Comparison of ENCODE assay signal across 16 cellular contexts in genomic region chr7:34060548-34060947, GRCh38.
DNase-seq lines count a peak whose midpoint lies in the region; ATAC-seq and TF ChIP-seq lines count a peak whose summit lies in the region.
"Had no signal": no experiment of that assay in that cellular context is flagged by ENCODE, and none has a peak within 500 bp of the region (broad histone marks: within the 10 kb centered on the region; RNA-seq: fewer than 3 reads in every experiment).

No MANE protein-coding gene starts in this region.

- BruUV-seq in MCF 10A (replicated peaks; lab: Mats Ljungman, UMichigan) = no TSS peak

- no peaks in the 10 kb centered on the region for H3K36me3 ChIP-seq in breast epithelium
- no peaks in the 10 kb centered on the region for H3K36me3 ChIP-seq in heart left ventricle
- peaks cover 0 to 5% (median 4%) of the 10 kb centered on the region in 5 donors for H3K36me3 ChIP-seq in subcutaneous abdominal adipose tissue (ENCODE audit: control insufficient read depth in 5 of 5, insufficient read depth in 5 of 5, low read length in 5 of 5)
- H3K36me3 ChIP-seq in prostate gland = no peaks in the 10 kb centered on the region
- H3K36me3 ChIP-seq: suprapubic skin had no signal

- H3K27ac Mint-ChIP-seq in MCF 10A (ENCODE audit: low read depth, unreplicated experiment) = peak overlapping the region; percentile 64
- H3K27ac Mint-ChIP-seq: activated CD4-positive, alpha-beta T cell treated with anti-CD3 and anti-CD28 coated beads, Interleukin-2, amount 10 ng/mL, durations not matched to agents 24 days and 14 days had no signal

- TF ChIP-seq CTCF in MCF 10A (IDR thresholded peaks at IDR 0.05; ENCODE audit: unreplicated experiment) = no peak
- no peak for TF ChIP-seq CTCF in breast epithelium (IDR thresholded peaks at IDR 0.05)
- no peak for TF ChIP-seq CTCF in heart left ventricle (IDR thresholded peaks at IDR 0.05)
- TF ChIP-seq CTCF in prostate gland (IDR thresholded peaks at IDR 0.05) = no peak

- H3K36me3 Mint-ChIP-seq in MCF 10A (ENCODE audit: insufficient read depth, unreplicated experiment) = peaks cover 5% of the 10 kb centered on the region

- peak in 3 of 4 donors; percentile 70 to 85 (median 78) for ATAC-seq in heart left ventricle
- ATAC-seq: activated T-cell treated with anti-CD3 and anti-CD28 coated beads, Interleukin-2, amount 50 U/mL, for 4 hours; GM12878 had no signal

- CTCF ChIA-PET in MCF 10A (lab: Yijun Ruan, JAX) = interaction anchor here (0.6 to 1.1 kb wide), 3 partner anchors 8 to 725 kb away, joined by 3 to 4 read pairs (median 3); no protein-coding TSS in a partner anchor

- POLR2A ChIA-PET in MCF 10A (lab: Yijun Ruan, JAX) = no interaction called here

- H3K4me1 Mint-ChIP-seq in MCF 10A (ENCODE audit: insufficient read depth, unreplicated experiment) = peaks cover 33% of the 10 kb centered on the region
- H3K4me1 Mint-ChIP-seq: activated CD4-positive, alpha-beta T cell treated with anti-CD3 and anti-CD28 coated beads, Interleukin-2, amount 10 ng/mL, durations not matched to agents 24 days and 14 days had no signal

- H3K4me1 ChIP-seq in breast epithelium (peaks cover 0 to 5% of the 10 kb centered on the region in 2 donors), heart left ventricle (peaks cover 0 to 14% (median 0%) of the 10 kb centered on the region in 12 donors), subcutaneous abdominal adipose tissue (ENCODE audit: control insufficient read depth in 5 of 5, insufficient read depth in 5 of 5, low read length in 5 of 5) (peaks cover 0 to 7% (median 5%) of the 10 kb centered on the region in 5 donors), prostate gland (replicated peaks) (peaks cover 3% of the 10 kb centered on the region)

- no peaks in the 10 kb centered on the region for H3K27me3 ChIP-seq in breast epithelium
- H3K27me3 ChIP-seq in heart left ventricle = no peaks in the 10 kb centered on the region
- no peaks in the 10 kb centered on the region for H3K27me3 ChIP-seq in subcutaneous abdominal adipose tissue (ENCODE audit: control insufficient read depth in 5 of 5, insufficient read depth in 4 of 5, low read length in 5 of 5)
- no peaks in the 10 kb centered on the region for H3K27me3 ChIP-seq in prostate gland (replicated peaks; ENCODE audit: insufficient read depth)
- H3K27me3 ChIP-seq: suprapubic skin had no signal

- TF ChIP-seq POLR2A in breast epithelium (IDR thresholded peaks at IDR 0.05) (no peak), heart left ventricle (IDR thresholded peaks at IDR 0.05) (no peak), prostate gland (IDR thresholded peaks at IDR 0.05) (no peak)

- H3K4me3 Mint-ChIP-seq in MCF 10A (ENCODE audit: unreplicated experiment) = no peak overlapping the region
- H3K4me3 Mint-ChIP-seq: activated CD4-positive, alpha-beta T cell treated with anti-CD3 and anti-CD28 coated beads, Interleukin-2, amount 10 ng/mL, durations not matched to agents 24 days and 14 days; activated T-cell treated with anti-CD3 and anti-CD28 coated beads, Interleukin-2, amount 50 U/mL, for 4 hours; nephron progenitor cell had no signal

- H3K27ac ChIP-seq in breast epithelium (no peak overlapping the region), heart left ventricle (no peak overlapping the region), subcutaneous abdominal adipose tissue (ENCODE audit: low read depth, low read length) (peak overlapping the region; percentile 14), prostate gland (no peak overlapping the region)
- H3K27ac ChIP-seq: suprapubic skin had no signal

- no peaks in the 10 kb centered on the region for H3K27me3 Mint-ChIP-seq in MCF 10A (ENCODE audit: insufficient read depth, unreplicated experiment)
- H3K27me3 Mint-ChIP-seq: activated CD4-positive, alpha-beta T cell treated with anti-CD3 and anti-CD28 coated beads, Interleukin-2, amount 10 ng/mL, durations not matched to agents 24 days and 14 days had no signal

- intact Hi-C loops in MCF 10A (cut with micrococcal nuclease) (no loop called here), breast epithelium (cut with DNase I; ENCODE audit: low total_unique reads) (no loop called here), heart left ventricle (cut with DNase I) (no loop called here), prostate gland (cut with DNase I) (loop anchor here (5.0 kb wide), 1 partner anchor 78 kb away; no protein-coding TSS in a partner anchor)

- H3K9me3 ChIP-seq in breast epithelium (no peaks in the 10 kb centered on the region), heart left ventricle (no peaks in the 10 kb centered on the region), subcutaneous abdominal adipose tissue (ENCODE audit: control insufficient read depth in 5 of 5, low read length in 5 of 5) (no peaks in the 10 kb centered on the region), prostate gland (no peaks in the 10 kb centered on the region)
- H3K9me3 ChIP-seq: suprapubic skin had no signal

- DNase-seq in MCF 10A (ENCODE audit: unreplicated experiment) = no peak
- no peak for DNase-seq in breast epithelium (ENCODE audit: low spot score in 2 of 2)
- peak; percentile 84 for DNase-seq in amniotic epithelial cell (ENCODE audit: low read depth)
- DNase-seq in heart left ventricle = no peak
- DNase-seq in NCI-H2107 treated with DMSO at 0.1 percent for 48 hours (lab: John Stamatoyannopoulos, UW; ENCODE audit: unreplicated experiment) = no peak
- no peak for DNase-seq in prostate gland (ENCODE audit: low spot score)
- DNase-seq in GF-D8 (lab: John Stamatoyannopoulos, UW) = no peak
- DNase-seq: activated CD4-positive, alpha-beta T cell treated with anti-CD3 and anti-CD28 coated beads, Interleukin-2, amount 10 ng/mL, durations not matched to agents 24 days and 14 days; activated T-cell treated with anti-CD3 and anti-CD28 coated beads, Interleukin-2, amount 50 U/mL, for 4 hours; DMS153; NCI-H1105 treated with DMSO at 0.1 percent for 48 hours; nephron progenitor cell; small intestine had no signal

- H3K9me3 Mint-ChIP-seq in MCF 10A (ENCODE audit: unreplicated experiment) = no peaks in the 10 kb centered on the region
- H3K9me3 Mint-ChIP-seq: activated CD4-positive, alpha-beta T cell treated with anti-CD3 and anti-CD28 coated beads, Interleukin-2, amount 10 ng/mL, durations not matched to agents 24 days and 14 days; activated T-cell treated with anti-CD3 and anti-CD28 coated beads, Interleukin-2, amount 50 U/mL, for 4 hours; nephron progenitor cell had no signal

- H3K9ac ChIP-seq in subcutaneous abdominal adipose tissue (ENCODE audit: low read length in 5 of 5) = no peak overlapping the region

- H3K4me3 ChIP-seq in breast epithelium (no peak overlapping the region), heart left ventricle (no peak overlapping the region), subcutaneous abdominal adipose tissue (ENCODE audit: low read depth in 1 of 5, low read length in 5 of 5) (no peak overlapping the region), prostate gland (no peak overlapping the region)
- H3K4me3 ChIP-seq: GM12878, suprapubic skin had no signal
